23 cellular contexts compared by ENCODE assay signal in the genomic region with DNA sequence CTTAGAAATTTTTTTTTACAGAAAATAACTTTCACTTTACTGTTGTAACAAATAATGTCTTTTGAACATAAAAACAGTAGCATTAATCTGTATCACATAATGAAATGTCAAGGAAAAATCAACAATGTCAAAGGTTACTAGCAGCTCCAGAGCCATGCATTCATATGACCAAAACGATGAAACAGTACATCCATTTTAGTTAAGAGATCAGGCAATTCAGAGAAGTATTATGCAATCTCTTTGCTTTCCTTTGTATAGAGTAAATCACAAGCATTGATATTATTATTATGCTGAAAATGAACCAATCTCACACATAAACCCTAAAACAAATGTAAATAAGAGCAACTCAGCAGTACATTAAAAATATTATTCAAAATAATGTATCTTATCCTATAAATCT.
"Had no signal": no experiment of that assay in that cellular context is flagged by ENCODE, and none has a peak within 500 bp of the region (broad histone marks: within the 10 kb centered on the region; RNA-seq: fewer than 3 reads in every experiment).

No MANE protein-coding gene starts in this region.

- H3K27ac ChIP-seq: SJSA1 had no signal

- DNase-seq: activated B cell treated with CpG ODN at 0.5 μM for 24 hours; activated CD4-positive, alpha-beta memory T cell treated with anti-CD3 and anti-CD28 coated beads for 36 hours; activated CD4-positive, alpha-beta T cell treated with anti-CD3 and anti-CD28 coated beads for 1 hour; activated CD4-positive, alpha-beta T cell treated with anti-CD3 and anti-CD28 coated beads, Interleukin-2, amount 10 ng/mL, durations not matched to agents 24 days and 14 days; activated CD8-positive, alpha-beta memory T cell treated with anti-CD3 and anti-CD28 coated beads for 24 hours; activated effector memory CD4-positive, alpha-beta T cell treated with anti-CD3 and anti-CD28 coated beads, Interleukin-2, amount 50 U/mL, for 16 hours; activated naive CD4-positive, alpha-beta T cell treated with Interleukin-2 at 50 U/mL for 16 hours; activated naive CD8-positive, alpha-beta T cell treated with anti-CD3 and anti-CD28 coated beads, Interleukin-2, amount 50 U/mL, for 24 hours; activated T-cell treated with anti-CD3 and anti-CD28 coated beads, Interleukin-2, amount 50 U/mL, for 4 hours; amygdala; cerebellar nuclear complex; NCI-H1048; NCI-H146; NCI-H1930; NCI-H510A treated with DMSO at 0.1 percent for 48 hours; NCI-H69; NK-92 treated with Interleukin-12 subunit alpha and Interleukin-12 subunit beta, amount 100 ng/mL, for 24 hours; SHP77 had no signal

- H3K9me3 ChIP-seq: SJSA1 had no signal

- ATAC-seq: activated naive CD4-positive, alpha-beta T cell treated with anti-CD3 and anti-CD28 coated beads, Interleukin-2, amount 50 U/mL, for 72 hours; activated naive CD8-positive, alpha-beta T cell treated with anti-CD3 and anti-CD28 coated beads, Interleukin-2, amount 50 U/mL, for 24 hours; activated T-cell treated with anti-CD3 and anti-CD28 coated beads, Interleukin-2, amount 50 U/mL, for 4 hours had no signal

- H3K27me3 ChIP-seq: SJSA1 had no signal

- H3K4me1 ChIP-seq: SJSA1 had no signal

- H3K36me3 ChIP-seq: SJSA1 had no signal

- H3K4me3 ChIP-seq: SJSA1 had no signal

- FAIRE-seq: astrocyte, colon, RCC 7860 had no signal
